In the genomic region with DNA sequence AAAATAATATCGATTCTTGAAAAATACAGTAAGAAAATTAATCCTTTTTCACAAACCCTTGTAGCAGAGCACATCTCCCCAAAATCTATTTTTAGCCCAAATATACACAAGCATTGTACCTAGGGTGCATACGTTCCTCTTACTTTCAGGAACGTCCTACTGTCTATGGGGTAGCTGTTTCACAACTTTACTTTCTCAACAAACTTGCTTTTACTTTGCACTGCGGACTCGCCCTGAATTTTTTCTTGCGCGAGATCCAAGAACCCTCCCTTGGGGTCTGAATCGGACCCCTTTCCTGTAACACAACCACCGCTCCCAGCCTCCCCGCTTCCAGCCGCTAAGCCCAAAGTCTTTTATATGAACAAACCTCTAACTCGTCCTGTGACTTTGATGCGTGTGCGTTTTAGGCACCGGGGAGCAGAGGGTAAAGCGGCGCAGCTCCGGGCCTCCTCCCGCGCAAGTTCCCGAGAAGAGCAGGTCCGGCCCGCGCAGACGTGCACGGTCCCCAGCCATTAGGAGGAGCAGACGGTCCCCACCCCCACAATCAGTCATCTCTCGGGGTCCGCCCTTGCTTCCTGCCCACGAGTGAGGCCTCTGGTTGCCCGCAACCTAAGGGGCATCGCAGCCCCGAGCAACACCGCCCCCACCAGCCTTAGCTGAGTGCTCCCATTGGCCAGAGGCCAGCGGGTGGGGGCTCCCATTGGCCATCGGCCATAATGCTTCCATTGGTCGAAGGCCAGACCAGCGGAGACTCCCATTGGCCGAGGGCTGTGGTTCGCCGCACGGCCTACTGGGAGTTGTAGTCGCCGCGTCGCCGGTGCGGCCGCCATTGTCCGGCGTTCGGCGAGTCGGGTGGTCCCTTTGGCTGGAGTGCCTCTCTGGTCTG, we compare ENCODE assay signal across 8 cellular contexts. TPM values are rescaled to one million over a fixed set of nuclear protein-coding genes. Genes with fewer than 3 reads are reported as not detected.
DNase-seq lines count a peak whose midpoint lies in the region; ATAC-seq lines count a peak whose summit lies in the region.

A gene (plus strand): TSS at position 800 of the 886 bp plus-strand sequence. CDS start 127 bp downstream, outside the sequence.

- H3K36me3 ChIP-seq in effector memory CD4-positive, alpha-beta T cell (ENCODE audit: control insufficient read depth, insufficient read depth, low read length) = peaks cover 16% of the 10 kb centered on the region

- H3K9me3 ChIP-seq in effector memory CD4-positive, alpha-beta T cell (ENCODE audit: control insufficient read depth, low read length) = peaks cover 7% of the 10 kb centered on the region

- peaks cover 6% of the 10 kb centered on the region for H3K4me1 ChIP-seq in effector memory CD4-positive, alpha-beta T cell (ENCODE audit: control insufficient read depth, insufficient read depth, low read length, poor library complexity, severe bottlenecking)

- peak within 1 kb of the TSS; percentile 69 for H3K27ac ChIP-seq in effector memory CD4-positive, alpha-beta T cell (ENCODE audit: insufficient read depth, low read length, poor library complexity, severe bottlenecking)

- H3K27me3 ChIP-seq in effector memory CD4-positive, alpha-beta T cell (replicated peaks; ENCODE audit: control insufficient read depth, insufficient read depth, low read length, poor library complexity, severe bottlenecking) = no peaks in the 10 kb centered on the region

- ATAC-seq in GM21367 (IDR thresholded peaks at IDR 0.05; ENCODE audit: unreplicated experiment) = peak; percentile 92

- peak; percentile 99 for DNase-seq in COR-L47 (lab: John Stamatoyannopoulos, UW)
- peak; percentile 98 for DNase-seq in HT1080 (ENCODE audit: low read depth)
- DNase-seq in NOMO-1 (lab: John Stamatoyannopoulos, UW; ENCODE audit: unreplicated experiment in 2 of 2) = peak; percentile 98 to 99
- peak; percentile 88 to 98 (median 95) for DNase-seq in activated CD8-positive, alpha-beta memory T cell treated with anti-CD3 and anti-CD28 coated beads for 48 hours (ENCODE audit: low read depth in 2 of 3, low spot score in 2 of 3)
- peak; percentile 91 to 96 (median 95) for DNase-seq in effector memory CD4-positive, alpha-beta T cell
- peak; percentile 98 for DNase-seq in medulla oblongata (ENCODE audit: extremely low spot score)
- peak; percentile 93 to 98 (median 95) for DNase-seq in stimulated activated CD4-positive, alpha-beta T cell treated with anti-CD3 and anti-CD28 coated beads, TNF-alpha, amount 100 ng/mL, for 48 hours (ENCODE audit: low read depth in 3 of 3)

- peak within 1 kb of the TSS; percentile 95 for H3K4me3 ChIP-seq in effector memory CD4-positive, alpha-beta T cell (ENCODE audit: insufficient read depth, low read depth, low read length, poor library complexity, severe bottlenecking)

RNA-seq across cellular contexts. Expression of the gene that starts here (rescaled TPM):
- total RNA-seq in HT1080 (2014; rRNA removed; shearing (Covaris generic)) = 3.1 TPM in 2 replicates
- polyA plus RNA-seq in HT1080 (2015; cell fraction: cytosol; rRNA removed) = 1.7 and 2.2 TPM in 2 replicates
- polyA plus RNA-seq in HT1080 (2015; cell fraction: nucleus; rRNA removed) = 5.7 and 6.5 TPM in 2 replicates

Comparison
In these comparisons a context has a peak if more than half of its experiments do, and no peak if none do; other contexts are left out.
1. Peak in every context shown above with its lines: DNase-seq, ATAC-seq, H3K4me3 ChIP-seq and H3K27ac ChIP-seq.